In the genomic region with DNA sequence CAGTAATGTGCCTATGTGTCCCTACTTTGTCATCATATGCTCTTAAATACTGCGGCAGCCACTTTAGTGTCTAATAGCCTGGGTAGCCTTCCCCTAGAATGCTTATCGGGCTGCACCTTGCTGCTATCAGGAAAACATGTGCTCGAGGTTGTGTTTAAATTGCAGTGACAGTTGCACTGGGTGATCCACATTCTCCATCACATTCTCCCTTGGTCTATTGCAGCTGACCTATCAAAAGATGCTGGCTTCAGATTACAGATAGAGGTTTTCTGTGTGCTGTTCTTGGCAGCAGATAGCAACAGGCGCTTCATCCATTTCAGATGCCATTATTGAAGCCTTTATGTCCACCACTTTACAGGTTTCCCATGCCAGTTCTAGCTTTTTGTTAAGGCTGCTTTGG, we compare ENCODE assay signal across 36 cellular contexts.
DNase-seq lines count a peak whose midpoint lies in the region; ATAC-seq, FAIRE-seq and TF ChIP-seq lines count a peak whose summit lies in the region.
"Had no signal": no experiment of that assay in that cellular context is flagged by ENCODE, and none has a peak within 500 bp of the region (broad histone marks: within the 10 kb centered on the region; RNA-seq: fewer than 3 reads in every experiment).

No MANE protein-coding gene starts in this region.

- H3K4me1 Mint-ChIP-seq in astrocyte (ENCODE audit: low read depth, unreplicated experiment), result peaks cover 2% of the 10 kb centered on the region
- H3K4me1 Mint-ChIP-seq in activated naive CD4-positive, alpha-beta T cell treated with anti-CD3 and anti-CD28 coated beads for 36 hours (ENCODE audit: low read depth), result peaks cover 71% of the 10 kb centered on the region

- no peak for FAIRE-seq in astrocyte (lab: Jason Lieb, UNC)
- FAIRE-seq: bronchial epithelial cell, HTR-8/SVneo, K562, keratinocyte, TTC549, urothelium cell line had no signal

- no peaks in the 10 kb centered on the region for H3K9me3 Mint-ChIP-seq in astrocyte (ENCODE audit: unreplicated experiment)
- H3K9me3 Mint-ChIP-seq in activated naive CD4-positive, alpha-beta T cell treated with anti-CD3 and anti-CD28 coated beads for 36 hours, result no peaks in the 10 kb centered on the region

- peaks cover 7% of the 10 kb centered on the region for H3K27me3 Mint-ChIP-seq in astrocyte (ENCODE audit: low read depth, unreplicated experiment)
- H3K27me3 Mint-ChIP-seq in activated naive CD4-positive, alpha-beta T cell treated with anti-CD3 and anti-CD28 coated beads for 36 hours (ENCODE audit: low read depth), result peaks cover 13% of the 10 kb centered on the region
- H3K27me3 Mint-ChIP-seq: activated CD4-positive, alpha-beta memory T cell treated with anti-CD3 and anti-CD28 coated beads, Interleukin-2, amount 10 ng/mL, durations not matched to agents 7 days and 5 days had no signal

- no peak overlapping the region for H3K4me2 ChIP-seq in astrocyte (ENCODE audit: low read length)
- H3K4me2 ChIP-seq: BLaER1 had no signal

- H3K4me3 Mint-ChIP-seq in astrocyte (ENCODE audit: unreplicated experiment), result no peak overlapping the region
- H3K4me3 Mint-ChIP-seq in activated naive CD4-positive, alpha-beta T cell treated with anti-CD3 and anti-CD28 coated beads for 36 hours, result no peak overlapping the region
- H3K4me3 Mint-ChIP-seq: activated CD4-positive, alpha-beta memory T cell treated with anti-CD3 and anti-CD28 coated beads, Interleukin-2, amount 10 ng/mL, durations not matched to agents 7 days and 5 days; stimulated activated naive CD8-positive, alpha-beta T cell treated with anti-CD3 and anti-CD28 coated beads, Interleukin-15, amount 100 ng/mL, for 72 hours had no signal

- no peak overlapping the region for H3K27ac Mint-ChIP-seq in astrocyte (ENCODE audit: unreplicated experiment)
- no peak overlapping the region for H3K27ac Mint-ChIP-seq in activated naive CD4-positive, alpha-beta T cell treated with anti-CD3 and anti-CD28 coated beads for 36 hours
- H3K27ac Mint-ChIP-seq: activated CD4-positive, alpha-beta memory T cell treated with anti-CD3 and anti-CD28 coated beads, Interleukin-2, amount 10 ng/mL, durations not matched to agents 7 days and 5 days; stimulated activated naive CD8-positive, alpha-beta T cell treated with anti-CD3 and anti-CD28 coated beads, Interleukin-15, amount 100 ng/mL, for 72 hours had no signal

- H3K36me3 ChIP-seq in astrocyte (ENCODE audit: insufficient read depth, low read length) (no peaks in the 10 kb centered on the region), lower lobe of right lung (no peaks in the 10 kb centered on the region)
- H3K36me3 ChIP-seq in effector memory CD4-positive, alpha-beta T cell (ENCODE audit: control insufficient read depth, insufficient read depth, low read length), result no peaks in the 10 kb centered on the region
- H3K36me3 ChIP-seq: BLaER1, colonic mucosa, heart left ventricle, neutrophil, spleen, thoracic aorta had no signal

- DNase-seq in DMS153 treated with DMSO at 0.1 percent for 48 hours (lab: John Stamatoyannopoulos, UW; ENCODE audit: unreplicated experiment), result peak; percentile 12
- DNase-seq in NCI-H1092 treated with DMSO at 0.1 percent for 48 hours (lab: John Stamatoyannopoulos, UW), result peak; percentile 50
- peak; percentile 11 for DNase-seq in astrocyte (ENCODE audit: low read depth)
- DNase-seq in iris pigment epithelial cell (ENCODE audit: low read depth), result peak; percentile 20
- no peak for DNase-seq in lower lobe of right lung
- no peak for DNase-seq in activated naive CD4-positive, alpha-beta T cell treated with anti-CD3 and anti-CD28 coated beads for 36 hours
- no peak for DNase-seq in effector memory CD4-positive, alpha-beta T cell
- DNase-seq: activated CD4-positive, alpha-beta memory T cell treated with anti-CD3 and anti-CD28 coated beads, Interleukin-2, amount 10 ng/mL, durations not matched to agents 7 days and 5 days; activated CD4-positive, CD25-positive, alpha-beta regulatory T cell; activated CD8-positive, alpha-beta memory T cell treated with anti-CD3 and anti-CD28 coated beads, Interleukin-2, amount 50 U/mL, for 4 hours; activated naive CD4-positive, alpha-beta T cell treated with anti-CD3 and anti-CD28 coated beads, Interleukin-2, amount 50 U/mL, for 16 hours; amniotic stem cell; colonic mucosa; DMS 273 treated with DMSO at 0.1 percent for 48 hours; effector CD8-positive, alpha-beta T cell; H7; heart left ventricle; NCI-H1105 treated with DMSO at 0.1 percent for 48 hours; NCI-H2029 treated with DMSO at 0.1 percent for 48 hours; NCI-H82; posterior cingulate gyrus; right cardiac atrium; spleen; stimulated activated CD4-positive, alpha-beta T cell treated with anti-CD3 and anti-CD28 coated beads, Interleukin-2, amount 100 ng/mL, for 48 hours; stimulated activated naive CD8-positive, alpha-beta T cell treated with anti-CD3 and anti-CD28 coated beads, Interleukin-15, amount 100 ng/mL, for 72 hours had no signal

- H4K20me1 ChIP-seq in astrocyte (ENCODE audit: insufficient read depth, low read length), result no peaks in the 10 kb centered on the region
- H4K20me1 ChIP-seq: BLaER1 had no signal

- H3K4me1 ChIP-seq in astrocyte (ENCODE audit: insufficient read depth, low read length) (peaks cover 12% of the 10 kb centered on the region), lower lobe of right lung (no peaks in the 10 kb centered on the region)
- no peaks in the 10 kb centered on the region for H3K4me1 ChIP-seq in effector memory CD4-positive, alpha-beta T cell (ENCODE audit: control insufficient read depth, insufficient read depth, low read length, poor library complexity, severe bottlenecking)
- H3K4me1 ChIP-seq: colonic mucosa had no signal

- no peaks in the 10 kb centered on the region for H3K79me2 ChIP-seq in astrocyte (ENCODE audit: insufficient read depth, low read length)

- no peak for TF ChIP-seq CTCF in astrocyte (IDR thresholded peaks at IDR 0.05; ENCODE audit: insufficient read depth, low read depth, low read length)
- no peak for TF ChIP-seq CTCF in lower lobe of right lung (IDR thresholded peaks at IDR 0.05)

- H3K9ac ChIP-seq in astrocyte (ENCODE audit: low read length), result no peak overlapping the region
- H3K9ac ChIP-seq: BLaER1 had no signal

- H3K27me3 ChIP-seq in astrocyte (ENCODE audit: insufficient read depth, low read length) (no peaks in the 10 kb centered on the region), lower lobe of right lung (ENCODE audit: low read depth) (no peaks in the 10 kb centered on the region)
- H3K27me3 ChIP-seq in effector memory CD4-positive, alpha-beta T cell (replicated peaks; ENCODE audit: control insufficient read depth, insufficient read depth, low read length, poor library complexity, severe bottlenecking), result no peaks in the 10 kb centered on the region
- H3K27me3 ChIP-seq: BLaER1, colonic mucosa, heart left ventricle, neutrophil, spleen had no signal

- intact Hi-C loops in lower lobe of right lung (cut with DNase I), result no loop called here
- intact Hi-C loops in activated naive CD4-positive, alpha-beta T cell treated with anti-CD3 and anti-CD28 coated beads for 36 hours (cut with micrococcal nuclease), result loop anchor here (10.0 kb wide), 1 partner anchor 1423 kb away; a partner anchor contains a TSS

- no peaks in the 10 kb centered on the region for H3K36me3 Mint-ChIP-seq in astrocyte (ENCODE audit: low read depth, unreplicated experiment)
- no peaks in the 10 kb centered on the region for H3K36me3 Mint-ChIP-seq in activated naive CD4-positive, alpha-beta T cell treated with anti-CD3 and anti-CD28 coated beads for 36 hours (ENCODE audit: low read depth)

- CTCF ChIA-PET in activated naive CD4-positive, alpha-beta T cell treated with anti-CD3 and anti-CD28 coated beads for 36 hours (lab: Charles Lee), result no interaction called here

- ATAC-seq in lower lobe of right lung, result no peak
- ATAC-seq: heart left ventricle, K562, right cardiac atrium had no signal

- no peak overlapping the region for H3K4me3 ChIP-seq in astrocyte (ENCODE audit: insufficient read depth, low read depth, low read length)
- H3K4me3 ChIP-seq in lower lobe of right lung, result no peak overlapping the region
- no peak overlapping the region for H3K4me3 ChIP-seq in effector memory CD4-positive, alpha-beta T cell (ENCODE audit: insufficient read depth, low read depth, low read length, poor library complexity, severe bottlenecking)
- H3K4me3 ChIP-seq: BLaER1, colonic mucosa, heart left ventricle, K562, SK-N-MC, spleen, thoracic aorta had no signal

- H3K27ac ChIP-seq in astrocyte (ENCODE audit: low read depth, low read length) (no peak overlapping the region), lower lobe of right lung (no peak overlapping the region)
- H3K27ac ChIP-seq in effector memory CD4-positive, alpha-beta T cell (ENCODE audit: insufficient read depth, low read length, poor library complexity, severe bottlenecking), result no peak overlapping the region
- H3K27ac ChIP-seq: BLaER1, colonic mucosa, epithelial cell of prostate, heart left ventricle, neutrophil, SK-N-MC, spleen had no signal

- H3K9me3 ChIP-seq in astrocyte (ENCODE audit: insufficient read depth, low read depth, low read length) (no peaks in the 10 kb centered on the region), lower lobe of right lung (no peaks in the 10 kb centered on the region)
- no peaks in the 10 kb centered on the region for H3K9me3 ChIP-seq in effector memory CD4-positive, alpha-beta T cell (ENCODE audit: control insufficient read depth, low read length)
- H3K9me3 ChIP-seq: BLaER1, colonic mucosa, heart left ventricle, neutrophil, spleen, thoracic aorta had no signal

- H2AFZ ChIP-seq in astrocyte (ENCODE audit: low read depth, low read length), result no peak overlapping the region

Comparison
In these comparisons a context has a peak if more than half of its experiments do, and no peak if none do; other contexts are left out.
1. DNase-seq: peak in DMS153 treated with DMSO at 0.1 percent for 48 hours (single experiment), NCI-H1092 treated with DMSO at 0.1 percent for 48 hours (single experiment), astrocyte (single experiment) and iris pigment epithelial cell (single experiment); none in lower lobe of right lung (single experiment), activated naive CD4-positive, alpha-beta T cell treated with anti-CD3 and anti-CD28 coated beads for 36 hours (single experiment) and effector memory CD4-positive, alpha-beta T cell (0 of 3).